16 cellular contexts compared by ENCODE assay signal in genomic region chr18:25099838-25100393, GRCh38.
A peak's percentile ranks its signal among the peaks of the same experiment; 100 is the strongest.
DNase-seq lines count a peak whose midpoint lies in the region; ATAC-seq and TF ChIP-seq lines count a peak whose summit lies in the region.
"Had no signal": no experiment of that assay in that cellular context is flagged by ENCODE, and none has a peak within 500 bp of the region (broad histone marks: within the 10 kb centered on the region; RNA-seq: fewer than 3 reads in every experiment).

No MANE protein-coding gene starts in this region.

- H3K9me3 ChIP-seq in left ventricle myocardium inferior (replicated peaks) (no peaks in the 10 kb centered on the region), SJCRH30 (replicated peaks) (no peaks in the 10 kb centered on the region), fibroblast of lung (ENCODE audit: control insufficient read depth, insufficient read depth, low read depth, low read length) (no peaks in the 10 kb centered on the region), smooth muscle cell (replicated peaks; ENCODE audit: low read depth) (no peaks in the 10 kb centered on the region)
- H3K9me3 ChIP-seq: gastrocnemius medialis, upper lobe of left lung had no signal

- no peak overlapping the region for H3K4me3 ChIP-seq in left ventricle myocardium inferior
- H3K4me3 ChIP-seq in SJCRH30, result no peak overlapping the region
- H3K4me3 ChIP-seq in fibroblast of lung (replicated peaks in 1 of 4; ENCODE audit: control extremely low read depth in 1 of 4, insufficient read depth in 1 of 4, low read depth in 3 of 4, low read length in 4 of 4), result no peak overlapping the region
- H3K4me3 ChIP-seq in smooth muscle cell, result no peak overlapping the region
- H3K4me3 ChIP-seq: gastrocnemius medialis, GM23338, upper lobe of left lung had no signal

- WGBS in smooth muscle cell (ENCODE audit: low lambda C conversion rate), result 47% methylated on average over 4 of the region's 4 CpGs

- no peaks in the 10 kb centered on the region for H3K79me2 ChIP-seq in fibroblast of lung (ENCODE audit: control insufficient read depth, insufficient read depth, low read length)
- no peaks in the 10 kb centered on the region for H3K79me2 ChIP-seq in smooth muscle cell (ENCODE audit: low read depth)

- no peak overlapping the region for H2AFZ ChIP-seq in fibroblast of lung (ENCODE audit: low read length)
- H2AFZ ChIP-seq in smooth muscle cell (ENCODE audit: low read depth), result no peak overlapping the region
- H2AFZ ChIP-seq: GM23338 had no signal

- H4K20me1 ChIP-seq in fibroblast of lung (ENCODE audit: control insufficient read depth, extremely low read depth, insufficient read depth, low read length) (no peaks in the 10 kb centered on the region), smooth muscle cell (ENCODE audit: low read depth) (peaks cover 7% of the 10 kb centered on the region)

- H3K4me2 ChIP-seq in fibroblast of lung (ENCODE audit: extremely low read depth, insufficient read depth, low read length) (peak overlapping the region; percentile 17), smooth muscle cell (peak overlapping the region; percentile 41)
- H3K4me2 ChIP-seq: GM23338 had no signal

- no peaks in the 10 kb centered on the region for H3F3A ChIP-seq in smooth muscle cell (ENCODE audit: low read depth)

- ATAC-seq in left ventricle myocardium superior (peak; percentile 21), HG03342 (IDR thresholded peaks at IDR 0.05; ENCODE audit: unreplicated experiment) (no peak), GM18511 (IDR thresholded peaks at IDR 0.05; ENCODE audit: unreplicated experiment) (no peak)
- ATAC-seq: activated CD8-positive, alpha-beta memory T cell treated with anti-CD3 and anti-CD28 coated beads, Interleukin-2, amount 10 ng/mL, durations not matched to agents 7 days and 5 days; gastrocnemius medialis; GM23338; stimulated activated memory B cell treated with anti-CD40 and anti-IgM and Interleukin-4, amounts not matched to agents 10 μg/mL and 1 μg/mL and 100 μg/mL, for 72 hours had no signal

- H3K27ac ChIP-seq in left ventricle myocardium inferior (replicated peaks) (no peak overlapping the region), SJCRH30 (no peak overlapping the region), fibroblast of lung (ENCODE audit: insufficient read depth, low read length) (no peak overlapping the region), smooth muscle cell (ENCODE audit: low read depth) (no peak overlapping the region)
- H3K27ac ChIP-seq: gastrocnemius medialis, upper lobe of left lung had no signal

- intact Hi-C loops in left ventricle myocardium superior (cut with micrococcal nuclease), result no loop called here
- intact Hi-C loops in left ventricle myocardium inferior (cut with micrococcal nuclease), result no loop called here

- H3K36me3 ChIP-seq in left ventricle myocardium inferior (no peaks in the 10 kb centered on the region), SJCRH30 (no peaks in the 10 kb centered on the region), fibroblast of lung (ENCODE audit: control insufficient read depth, insufficient read depth, low read length) (peaks cover 1% of the 10 kb centered on the region), smooth muscle cell (ENCODE audit: low read depth) (no peaks in the 10 kb centered on the region)
- H3K36me3 ChIP-seq: gastrocnemius medialis, upper lobe of left lung had no signal

- H3K4me1 ChIP-seq in left ventricle myocardium inferior (peaks cover 45% of the 10 kb centered on the region), SJCRH30 (no peaks in the 10 kb centered on the region), fibroblast of lung (ENCODE audit: control insufficient read depth, extremely low read depth, insufficient read depth, low read length) (peaks cover 13% of the 10 kb centered on the region), smooth muscle cell (ENCODE audit: low read depth) (peaks cover 27% of the 10 kb centered on the region)

- H3K27me3 ChIP-seq in left ventricle myocardium inferior (ENCODE audit: low read depth) (no peaks in the 10 kb centered on the region), SJCRH30 (no peaks in the 10 kb centered on the region), fibroblast of lung (ENCODE audit: control insufficient read depth, insufficient read depth, low read length) (no peaks in the 10 kb centered on the region), smooth muscle cell (ENCODE audit: low read depth) (no peaks in the 10 kb centered on the region)
- H3K27me3 ChIP-seq: gastrocnemius medialis, upper lobe of left lung had no signal

- DNase-seq in left ventricle myocardium superior (peak; percentile 38), left ventricle myocardium inferior (no peak), SJCRH30 (peak; percentile 2 to 3), fibroblast of lung (ENCODE audit: low read depth in 2 of 2) (peak in 1 of 2 donors; percentile 51), smooth muscle cell (lab: John Stamatoyannopoulos, UW; ENCODE audit: unreplicated experiment) (no peak), LoVo (ENCODE audit: low spot score) (no peak)
- DNase-seq: activated CD8-positive, alpha-beta memory T cell treated with anti-CD3 and anti-CD28 coated beads, Interleukin-2, amount 10 ng/mL, durations not matched to agents 7 days and 5 days; activated naive CD4-positive, alpha-beta T cell; gastrocnemius medialis; NCI-H226; nucleus accumbens; upper lobe of left lung had no signal

- TF ChIP-seq CTCF in left ventricle myocardium inferior (IDR thresholded peaks at IDR 0.05; ENCODE audit: borderline replicate concordance), result no peak
- TF ChIP-seq CTCF in fibroblast of lung (conservative IDR thresholded peaks at IDR 0.05 in 1 of 2, IDR thresholded peaks at IDR 0.05 in 1 of 2; ENCODE audit: low read depth in 1 of 2, low read length in 2 of 2), result no peak
- TF ChIP-seq CTCF in smooth muscle cell (IDR thresholded peaks at IDR 0.05; ENCODE audit: borderline replicate concordance, insufficient read depth, poor library complexity, severe bottlenecking), result no peak

- H3K9ac ChIP-seq in fibroblast of lung (ENCODE audit: insufficient read depth, low read length) (no peak overlapping the region), smooth muscle cell (ENCODE audit: low read depth) (no peak overlapping the region)

Comparison
In these comparisons a context has a peak if more than half of its experiments do, and no peak if none do; other contexts are left out.
1. DNase-seq: peak in left ventricle myocardium superior (single experiment) and SJCRH30 (2 of 2); none in left ventricle myocardium inferior (single experiment), smooth muscle cell (single experiment) and LoVo (single experiment).